ENCODE assay signal across 1 cellular context in the genomic region with DNA sequence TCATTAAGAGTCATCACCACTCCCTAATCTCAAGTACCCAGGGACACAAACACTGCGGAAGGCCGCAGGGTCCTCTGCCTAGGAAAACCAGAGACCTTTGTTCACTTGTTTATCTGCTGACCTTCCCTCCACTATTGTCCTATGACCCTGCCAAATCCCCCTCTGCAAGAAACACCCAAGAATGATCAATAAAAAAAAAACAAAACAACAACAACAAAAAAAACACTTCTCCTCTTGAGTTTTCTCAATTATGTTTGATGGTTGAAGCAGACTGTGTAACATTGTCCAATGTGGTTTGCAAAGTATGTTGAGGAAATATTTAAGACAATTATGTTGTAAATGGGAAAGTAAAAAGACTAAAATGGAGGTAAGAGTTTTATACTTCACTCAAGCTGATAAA. TPM values are rescaled to one million over a fixed set of nuclear protein-coding genes. Genes with fewer than 3 reads are reported as not detected.
"Had no signal": no experiment of that assay in that cellular context is flagged by ENCODE, and none has a peak within 500 bp of the region (broad histone marks: within the 10 kb centered on the region; RNA-seq: fewer than 3 reads in every experiment).

No MANE protein-coding gene starts in this region.

RNA-seq across cellular contexts. Expression of gene CAVIN1, which starts 26.8 kb away (rescaled TPM):
- total RNA-seq: PC-3 had no signal
